ENCODE assay signal across 1 cellular context in genomic region chr3:196624008-196624790, GRCh38.
TF ChIP-seq lines count a peak whose summit lies in the region.

No MANE protein-coding gene starts in this region.

TF ChIP-seq in GM23338, 12 proteins besides CTCF, POLR2A, EP300 and RAD21 (continued from another document):
- TF ChIP-seq NANOG (IDR thresholded peaks at IDR 0.05; ENCODE audit: borderline replicate concordance) = no peak
- TF ChIP-seq, protein P1, sequence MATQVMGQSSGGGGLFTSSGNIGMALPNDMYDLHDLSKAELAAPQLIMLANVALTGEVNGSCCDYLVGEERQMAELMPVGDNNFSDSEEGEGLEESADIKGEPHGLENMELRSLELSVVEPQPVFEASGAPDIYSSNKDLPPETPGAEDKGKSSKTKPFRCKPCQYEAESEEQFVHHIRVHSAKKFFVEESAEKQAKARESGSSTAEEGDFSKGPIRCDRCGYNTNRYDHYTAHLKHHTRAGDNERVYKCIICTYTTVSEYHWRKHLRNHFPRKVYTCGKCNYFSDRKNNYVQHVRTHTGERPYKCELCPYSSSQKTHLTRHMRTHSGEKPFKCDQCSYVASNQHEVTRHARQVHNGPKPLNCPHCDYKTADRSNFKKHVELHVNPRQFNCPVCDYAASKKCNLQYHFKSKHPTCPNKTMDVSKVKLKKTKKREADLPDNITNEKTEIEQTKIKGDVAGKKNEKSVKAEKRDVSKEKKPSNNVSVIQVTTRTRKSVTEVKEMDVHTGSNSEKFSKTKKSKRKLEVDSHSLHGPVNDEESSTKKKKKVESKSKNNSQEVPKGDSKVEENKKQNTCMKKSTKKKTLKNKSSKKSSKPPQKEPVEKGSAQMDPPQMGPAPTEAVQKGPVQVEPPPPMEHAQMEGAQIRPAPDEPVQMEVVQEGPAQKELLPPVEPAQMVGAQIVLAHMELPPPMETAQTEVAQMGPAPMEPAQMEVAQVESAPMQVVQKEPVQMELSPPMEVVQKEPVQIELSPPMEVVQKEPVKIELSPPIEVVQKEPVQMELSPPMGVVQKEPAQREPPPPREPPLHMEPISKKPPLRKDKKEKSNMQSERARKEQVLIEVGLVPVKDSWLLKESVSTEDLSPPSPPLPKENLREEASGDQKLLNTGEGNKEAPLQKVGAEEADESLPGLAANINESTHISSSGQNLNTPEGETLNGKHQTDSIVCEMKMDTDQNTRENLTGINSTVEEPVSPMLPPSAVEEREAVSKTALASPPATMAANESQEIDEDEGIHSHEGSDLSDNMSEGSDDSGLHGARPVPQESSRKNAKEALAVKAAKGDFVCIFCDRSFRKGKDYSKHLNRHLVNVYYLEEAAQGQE (IDR thresholded peaks at IDR 0.05; ENCODE audit: unreplicated experiment) = no peak
- no peak for TF ChIP-seq CREB1 (CRISPR knock-in tag; IDR thresholded peaks at IDR 0.05; ENCODE audit: low read depth)
